Comparison of ENCODE assay signal across 21 cellular contexts in genomic region chr22:45802074-45802473, GRCh38.
DNase-seq lines count a peak whose midpoint lies in the region; ATAC-seq and TF ChIP-seq lines count a peak whose summit lies in the region.
"Had no signal": no experiment of that assay in that cellular context is flagged by ENCODE, and none has a peak within 500 bp of the region (broad histone marks: within the 10 kb centered on the region; RNA-seq: fewer than 3 reads in every experiment).

No MANE protein-coding gene starts in this region.

- TF ChIP-seq CTCF in HEK293 (tag by site-specific recombination; IDR thresholded peaks at IDR 0.05) (no peak), epithelial cell of esophagus (IDR thresholded peaks at IDR 0.05; ENCODE audit: insufficient read depth, low read depth, low read length, missing control alignments) (no peak)

- no peak for ATAC-seq in naive thymus-derived CD4-positive, alpha-beta T cell
- ATAC-seq: A549 had no signal

- no peak overlapping the region for H3K27ac ChIP-seq in HEK293 (ENCODE audit: extremely low read depth, low read depth, low read length)
- no peak overlapping the region for H3K27ac ChIP-seq in naive thymus-derived CD4-positive, alpha-beta T cell (ENCODE audit: low read depth, low read length)
- H3K27ac ChIP-seq: BLaER1 treated with 17β-estradiol and CSF1 and Interleukin-3, amounts not matched to agents 10 nM and 100 nM; GM23248 had no signal

- peaks cover 0 to 10% (median under 1%) of the 10 kb centered on the region in 11 donors for H3K9me3 Mint-ChIP-seq in naive thymus-derived CD4-positive, alpha-beta T cell
- H3K9me3 Mint-ChIP-seq: CD4-positive, alpha-beta T cell had no signal

- no peaks in the 10 kb centered on the region for H3K27me3 Mint-ChIP-seq in naive thymus-derived CD4-positive, alpha-beta T cell
- H3K27me3 Mint-ChIP-seq: CD4-positive, alpha-beta T cell; CD8-positive, alpha-beta memory T cell had no signal

- H3K4me3 ChIP-seq in HEK293 (ENCODE audit: low read depth, low read length) (no peak overlapping the region), epithelial cell of esophagus (ENCODE audit: low read length) (no peak overlapping the region)
- H3K4me3 ChIP-seq in naive thymus-derived CD4-positive, alpha-beta T cell (ENCODE audit: low read length): no peak overlapping the region
- H3K4me3 ChIP-seq: A549; BLaER1 treated with 17β-estradiol and CSF1 and Interleukin-3, amounts not matched to agents 10 nM and 100 nM; GM23248 had no signal

- H3K27ac Mint-ChIP-seq in naive thymus-derived CD4-positive, alpha-beta T cell: no peak overlapping the region
- H3K27ac Mint-ChIP-seq: CD4-positive, alpha-beta T cell; CD8-positive, alpha-beta memory T cell had no signal

- CTCF ChIA-PET in HEK293 (lab: Yijun Ruan, JAX): interaction anchor here (0.5 kb wide), 1 partner anchor 70 kb away, joined by 3 read pairs; no protein-coding TSS in a partner anchor
- CTCF ChIA-PET in naive thymus-derived CD4-positive, alpha-beta T cell (lab: Charles Lee): no interaction called here

- H3K4me1 ChIP-seq in HEK293 (ENCODE audit: control insufficient read depth, insufficient read depth, low read length): peaks cover 2% of the 10 kb centered on the region
- no peaks in the 10 kb centered on the region for H3K4me1 ChIP-seq in naive thymus-derived CD4-positive, alpha-beta T cell (ENCODE audit: control insufficient read depth in 2 of 2, insufficient read depth in 2 of 2, low read length in 2 of 2)
- H3K4me1 ChIP-seq: BE2C had no signal

- POLR2A ChIA-PET in HEK293 (lab: Yijun Ruan, JAX): no interaction called here
- POLR2A ChIA-PET in naive thymus-derived CD4-positive, alpha-beta T cell (lab: Charles Lee): no interaction called here

- H3K36me3 ChIP-seq in HEK293 (ENCODE audit: control insufficient read depth in 2 of 2, insufficient read depth in 1 of 2, low read length in 2 of 2): peaks cover 0 to 8% of the 10 kb centered on the region in 2 experiments; a peak in 2 of 3 replicates
- peaks cover 0 to 14% (median 0%) of the 10 kb centered on the region in 3 experiments for H3K36me3 ChIP-seq in naive thymus-derived CD4-positive, alpha-beta T cell (ENCODE audit: control insufficient read depth in 2 of 3, insufficient read depth in 3 of 3, low read length in 3 of 3)

- DNase-seq in NCI-H774 (lab: John Stamatoyannopoulos, UW) (peak; percentile 7), epithelial cell of esophagus (ENCODE audit: low read depth) (peak; percentile 56), renal cortical epithelial cell (ENCODE audit: low read depth) (peak; percentile 29), DMS79 (lab: John Stamatoyannopoulos, UW) (no peak), posterior cingulate gyrus (no peak)
- no peak for DNase-seq in naive thymus-derived CD4-positive, alpha-beta T cell
- DNase-seq: 8988T; ACHN; AML-193; BE2C; CD4-positive, alpha-beta T cell; CD8-positive, alpha-beta memory T cell; DMS 273 treated with DMSO at 0.1 percent for 48 hours; DND-41; GM23248; H7; HCEC 1CT had no signal

- peaks cover 0 to 7% (median 0%) of the 10 kb centered on the region in 7 donors for H3K4me1 Mint-ChIP-seq in naive thymus-derived CD4-positive, alpha-beta T cell

- H3K27me3 ChIP-seq in naive thymus-derived CD4-positive, alpha-beta T cell (ENCODE audit: control insufficient read depth in 2 of 2, insufficient read depth in 2 of 2, low read length in 2 of 2): no peaks in the 10 kb centered on the region
- H3K27me3 ChIP-seq: BE2C; BLaER1 treated with 17β-estradiol and CSF1 and Interleukin-3, amounts not matched to agents 10 nM and 100 nM had no signal

- intact Hi-C loops in naive thymus-derived CD4-positive, alpha-beta T cell (cut with micrococcal nuclease): no loop called here
- intact Hi-C loops in posterior cingulate gyrus (cut with DNase I): no loop called here

- no peaks in the 10 kb centered on the region for H3K9me3 ChIP-seq in HEK293 (ENCODE audit: control insufficient read depth, insufficient read depth, low read depth, low read length)
- H3K9me3 ChIP-seq in naive thymus-derived CD4-positive, alpha-beta T cell (ENCODE audit: control insufficient read depth in 2 of 3, low read length in 3 of 3): no peaks in the 10 kb centered on the region
- H3K9me3 ChIP-seq: A549, BE2C had no signal

- peaks cover 10 to 84% (median 47%) of the 10 kb centered on the region in 5 donors for H3K36me3 Mint-ChIP-seq in naive thymus-derived CD4-positive, alpha-beta T cell

- H3K4me3 Mint-ChIP-seq in naive thymus-derived CD4-positive, alpha-beta T cell: no peak overlapping the region
- H3K4me3 Mint-ChIP-seq: CD14-positive monocyte; CD4-positive, alpha-beta T cell; CD8-positive, alpha-beta memory T cell had no signal

TF ChIP-seq in HEK293, 187 proteins besides CTCF, POLR2A, EP300 and RAD21:
- TF ChIP-seq SP7 (tag by site-specific recombination; IDR thresholded peaks at IDR 0.05): peak; percentile 55
- TF ChIP-seq ZFP37 (tag by site-specific recombination; IDR thresholded peaks at IDR 0.05): no peak
- no peak for TF ChIP-seq ZEB2 (tag by site-specific recombination; IDR thresholded peaks at IDR 0.05)

Comparison
In these comparisons a context has a peak if more than half of its experiments do, and no peak if none do; other contexts are left out.
1. DNase-seq: peak in NCI-H774 (single experiment), epithelial cell of esophagus (single experiment) and renal cortical epithelial cell (single experiment); none in DMS79 (single experiment), naive thymus-derived CD4-positive, alpha-beta T cell (0 of 9) and posterior cingulate gyrus (0 of 10).